In genomic region chr14:104404922-104405321, GRCh38 we compare ENCODE assay signal across 19 cellular contexts.
DNase-seq lines count a peak whose midpoint lies in the region; TF ChIP-seq lines count a peak whose summit lies in the region.
"Had no signal": no experiment of that assay in that cellular context is flagged by ENCODE, and none has a peak within 500 bp of the region (broad histone marks: within the 10 kb centered on the region; RNA-seq: fewer than 3 reads in every experiment).

No MANE protein-coding gene starts in this region.

- no peak for TF ChIP-seq CTCF in VCaP (conservative IDR thresholded peaks at IDR 0.05)
- no peak for TF ChIP-seq CTCF in sigmoid colon (IDR thresholded peaks at IDR 0.05)

- peak; percentile 5 for DNase-seq in activated naive CD4-positive, alpha-beta T cell treated with anti-CD3 and anti-CD28 coated beads, Interleukin-2, amount 50 U/mL, for 16 hours
- DNase-seq in activated naive CD4-positive, alpha-beta T cell treated with Interleukin-2 at 50 U/mL for 16 hours, result no peak
- DNase-seq in mesenteric fat pad (ENCODE audit: low spot score) (peak; percentile 59), sigmoid colon (no peak), amygdala (lab: John Stamatoyannopoulos, UW) (no peak), Kasumi-1 (lab: John Stamatoyannopoulos, UW) (no peak)
- DNase-seq: BE2C; CD4-positive, alpha-beta T cell; COR-L47; DMS79 treated with DMSO at 0.1 percent for 48 hours; HFFc6; Karpas-422; NCI-H1417; NCI-H1694 treated with DMSO at 0.1 percent for 48 hours; NCI-H2081 treated with DMSO at 0.1 percent for 48 hours; NCI-H2171 treated with DMSO at 0.1 percent for 48 hours; NCI-H526; OCI-M1 had no signal

- H3K27ac ChIP-seq in VCaP (peak overlapping the region; percentile 72), sigmoid colon (no peak overlapping the region)

- intact Hi-C loops in sigmoid colon (cut with DNase I), result no loop called here

- TF ChIP-seq POLR2A in sigmoid colon (IDR thresholded peaks at IDR 0.05), result no peak

- WGBS in sigmoid colon, 2 donors, result 81 to 83% methylated on average over 7 of the region's 7 CpGs

- no peaks in the 10 kb centered on the region for H3K4me1 ChIP-seq in sigmoid colon
- H3K4me1 ChIP-seq: BE2C had no signal

- no peak for TF ChIP-seq EP300 in sigmoid colon (IDR thresholded peaks at IDR 0.05)

- H3K9me3 ChIP-seq in sigmoid colon, result peaks cover 0 to 3% (median 1%) of the 10 kb centered on the region in 4 donors

- no peak overlapping the region for H3K4me3 ChIP-seq in sigmoid colon

- no peaks in the 10 kb centered on the region for H3K36me3 ChIP-seq in sigmoid colon
- H3K36me3 ChIP-seq: BE2C had no signal

- no peaks in the 10 kb centered on the region for H3K27me3 ChIP-seq in sigmoid colon
- H3K27me3 ChIP-seq: BE2C had no signal

Comparison
In these comparisons a context has a peak if more than half of its experiments do, and no peak if none do; other contexts are left out.
1. DNase-seq: peak in activated naive CD4-positive, alpha-beta T cell treated with anti-CD3 and anti-CD28 coated beads, Interleukin-2, amount 50 U/mL, for 16 hours (single experiment) and mesenteric fat pad (single experiment); none in activated naive CD4-positive, alpha-beta T cell treated with Interleukin-2 at 50 U/mL for 16 hours (single experiment), sigmoid colon (single experiment), amygdala (0 of 56) and Kasumi-1 (0 of 2).